Comparison of ENCODE assay signal across 13 cellular contexts in genomic region chr10:33271969-33272583, GRCh38.
DNase-seq lines count a peak whose midpoint lies in the region; ATAC-seq, FAIRE-seq and TF ChIP-seq lines count a peak whose summit lies in the region.
"Had no signal": no experiment of that assay in that cellular context is flagged by ENCODE, and none has a peak within 500 bp of the region (broad histone marks: within the 10 kb centered on the region; RNA-seq: fewer than 3 reads in every experiment).

No MANE protein-coding gene starts in this region.

- ATAC-seq in Right ventricle myocardium superior (ENCODE audit: poor library complexity): no peak
- ATAC-seq: T-cell had no signal

- peaks cover 49% of the 10 kb centered on the region for H3K36me3 ChIP-seq in left ventricle myocardium inferior
- peaks cover 35% of the 10 kb centered on the region for H3K36me3 ChIP-seq in brain microvascular endothelial cell (replicated peaks)
- peaks cover 3% of the 10 kb centered on the region for H3K36me3 ChIP-seq in muscle layer of colon (ENCODE audit: insufficient read depth, low read length)

- DNase-seq in left ventricle myocardium inferior (no peak), Right ventricle myocardium superior (no peak), brain microvascular endothelial cell (no peak), urothelium cell line (ENCODE audit: low spot score) (no peak), NCI-H1105 (lab: John Stamatoyannopoulos, UW) (no peak), activated gamma-delta T cell treated with Interleukin-2 at 50 U/mL for 16 hours (no peak), AG20443 (ENCODE audit: low spot score) (no peak)
- DNase-seq: activated CD4-positive, alpha-beta T cell treated with anti-CD3 and anti-CD28 coated beads for 48 hours; DMS79; NCI-H2081; T-cell had no signal

- H3K9me3 ChIP-seq in left ventricle myocardium inferior (replicated peaks) (no peaks in the 10 kb centered on the region), muscle layer of colon (ENCODE audit: low read length) (no peaks in the 10 kb centered on the region)

- H3K27ac ChIP-seq in left ventricle myocardium inferior (replicated peaks) (peak overlapping the region; percentile 93), brain microvascular endothelial cell (peak overlapping the region; percentile 92), muscle layer of colon (ENCODE audit: low read depth, low read length) (peak overlapping the region; percentile 81)

- peak; percentile 73 for FAIRE-seq in urothelium cell line (lab: Jason Lieb, UNC)
- FAIRE-seq: GM12891 had no signal

- H3K4me3 ChIP-seq in left ventricle myocardium inferior (peak overlapping the region; percentile 55), brain microvascular endothelial cell (ENCODE audit: low read depth, low read length) (no peak overlapping the region), muscle layer of colon (ENCODE audit: low read depth in 1 of 2, low read length in 2 of 2) (no peak overlapping the region)

- no peaks in the 10 kb centered on the region for H3K27me3 ChIP-seq in left ventricle myocardium inferior (ENCODE audit: low read depth)
- no peaks in the 10 kb centered on the region for H3K27me3 ChIP-seq in brain microvascular endothelial cell (replicated peaks)
- no peaks in the 10 kb centered on the region for H3K27me3 ChIP-seq in muscle layer of colon (ENCODE audit: control insufficient read depth in 1 of 2, insufficient read depth in 2 of 2, low read length in 2 of 2)

- TF ChIP-seq CTCF in left ventricle myocardium inferior (IDR thresholded peaks at IDR 0.05; ENCODE audit: borderline replicate concordance): no peak
- TF ChIP-seq CTCF in brain microvascular endothelial cell (IDR thresholded peaks at IDR 0.05; ENCODE audit: low read depth, low read length, missing control alignments): no peak

- in situ Hi-C loops in brain microvascular endothelial cell (cut with HindIII; ENCODE audit: low pct_ligation_motif_present, low sequenced_read_pairs): no loop called here

- H3K4me1 ChIP-seq in left ventricle myocardium inferior (peaks cover 91% of the 10 kb centered on the region), muscle layer of colon (ENCODE audit: insufficient read depth, low read length) (peaks cover 37% of the 10 kb centered on the region)

- intact Hi-C loops in left ventricle myocardium inferior (cut with micrococcal nuclease): no loop called here
- intact Hi-C loops in Right ventricle myocardium superior (cut with DNase I): loop anchor here (5.0 kb wide), 1 partner anchor 60 kb away; the partner anchor contains the start of gene NRP1

- H3K9ac ChIP-seq in muscle layer of colon (ENCODE audit: low read length): no peak overlapping the region
